Comparison of ENCODE assay signal across 24 cellular contexts in genomic region chr10:5688587-5688986, GRCh38.
"Had no signal": no experiment of that assay in that cellular context is flagged by ENCODE, and none has a peak within 500 bp of the region (broad histone marks: within the 10 kb centered on the region; RNA-seq: fewer than 3 reads in every experiment).

No MANE protein-coding gene starts in this region.

- H3K9me3 Mint-ChIP-seq: activated B cell treated with CpG ODN at 0.5 μM for 24 hours; activated CD4-positive, alpha-beta memory T cell treated with anti-CD3 and anti-CD28 coated beads, Interleukin-2, amount 10 ng/mL, durations not matched to agents 7 days and 5 days; activated naive CD4-positive, alpha-beta T cell treated with anti-CD3 and anti-CD28 coated beads, Interleukin-2, amount 10 ng/mL, durations not matched to agents 7 days and 5 days; immature natural killer cell; T-helper 2 cell treated with Interferon-gamma antibody and Interleukin-4, amounts not matched to agents 5 μg/mL and 100 μg/mL, for 36 hours had no signal

- H3K27ac Mint-ChIP-seq: activated CD4-positive, alpha-beta memory T cell treated with anti-CD3 and anti-CD28 coated beads, Interleukin-2, amount 10 ng/mL, durations not matched to agents 7 days and 5 days; activated naive CD4-positive, alpha-beta T cell treated with anti-CD3 and anti-CD28 coated beads, Interleukin-2, amount 10 ng/mL, durations not matched to agents 7 days and 5 days had no signal

- H3K36me3 ChIP-seq: adrenal gland, esophagus muscularis mucosa, left ventricle myocardium inferior, suprapubic skin, transverse colon, vagina had no signal

- DNase-seq: activated B cell treated with CpG ODN at 0.5 μM for 24 hours; activated CD4-positive, alpha-beta memory T cell treated with anti-CD3 and anti-CD28 coated beads, Interleukin-2, amount 10 ng/mL, durations not matched to agents 7 days and 5 days; activated CD4-positive, alpha-beta T cell treated with anti-CD3 and anti-CD28 coated beads for 4 hours; activated CD8-positive, alpha-beta memory T cell treated with anti-CD3 and anti-CD28 coated beads, Interleukin-2, amount 10 ng/mL, durations not matched to agents 7 days and 5 days; activated effector memory CD4-positive, alpha-beta T cell treated with Interleukin-2 at 50 U/mL for 16 hours; activated naive CD4-positive, alpha-beta T cell treated with anti-CD3 and anti-CD28 coated beads, Interleukin-2, amount 10 ng/mL, durations not matched to agents 7 days and 5 days; activated T-cell treated with anti-CD3 and anti-CD28 coated beads, Interleukin-2, amount 50 U/mL, for 1 hour; adrenal gland; cerebellar nuclear complex; effector CD4-positive, alpha-beta T cell; heart right ventricle; immature natural killer cell; kidney glomerular epithelial cell; left ventricle myocardium inferior; mammary epithelial cell; stimulated activated CD4-positive, alpha-beta T cell treated with anti-CD3 and anti-CD28 coated beads, Interleukin-12 subunit alpha, Interleukin-12 subunit beta, amount 100 ng/mL, for 4 hours; stimulated activated CD4-positive, alpha-beta T cell treated with anti-CD3 and anti-CD28 coated beads, Interleukin-1b, Interleukin-23, amount 100 ng/mL, for 48 hours; stimulated activated CD8-positive, alpha-beta memory T cell treated with anti-CD3 and anti-CD28 coated beads, Interleukin-4, amount 100 ng/mL, for 48 hours; stimulated activated naive CD4-positive, alpha-beta T cell treated with Interleukin-2 at 50 U/mL for 16 hours; transverse colon had no signal

- H3K36me3 Mint-ChIP-seq: immature natural killer cell had no signal

- H3K9me3 ChIP-seq: adrenal gland, esophagus muscularis mucosa, heart right ventricle, left ventricle myocardium inferior, suprapubic skin, transverse colon, vagina had no signal

- ATAC-seq: activated CD8-positive, alpha-beta memory T cell treated with anti-CD3 and anti-CD28 coated beads, Interleukin-2, amount 10 ng/mL, durations not matched to agents 7 days and 5 days; heart right ventricle had no signal

- H3K4me3 ChIP-seq: adrenal gland, esophagus muscularis mucosa, heart right ventricle, left ventricle myocardium inferior, suprapubic skin, transverse colon, vagina had no signal

- H3K4me3 Mint-ChIP-seq: activated B cell treated with CpG ODN at 0.5 μM for 24 hours; activated CD4-positive, alpha-beta memory T cell treated with anti-CD3 and anti-CD28 coated beads, Interleukin-2, amount 10 ng/mL, durations not matched to agents 7 days and 5 days; activated CD8-positive, alpha-beta memory T cell treated with anti-CD3 and anti-CD28 coated beads, Interleukin-2, amount 10 ng/mL, durations not matched to agents 7 days and 5 days; activated naive CD4-positive, alpha-beta T cell treated with anti-CD3 and anti-CD28 coated beads, Interleukin-2, amount 10 ng/mL, durations not matched to agents 7 days and 5 days; T-helper 2 cell treated with Interferon-gamma antibody and Interleukin-4, amounts not matched to agents 5 μg/mL and 100 μg/mL, for 36 hours had no signal

- H3K27me3 Mint-ChIP-seq: activated B cell treated with CpG ODN at 0.5 μM for 24 hours; activated CD4-positive, alpha-beta memory T cell treated with anti-CD3 and anti-CD28 coated beads, Interleukin-2, amount 10 ng/mL, durations not matched to agents 7 days and 5 days; activated CD8-positive, alpha-beta memory T cell treated with anti-CD3 and anti-CD28 coated beads, Interleukin-2, amount 10 ng/mL, durations not matched to agents 7 days and 5 days had no signal

- H3K27me3 ChIP-seq: adrenal gland, esophagus muscularis mucosa, heart right ventricle, suprapubic skin, transverse colon, vagina had no signal

- H3K27ac ChIP-seq: adrenal gland, esophagus muscularis mucosa, heart right ventricle, left ventricle myocardium inferior, suprapubic skin, transverse colon, vagina had no signal
